20 cellular contexts compared by ENCODE assay signal in genomic region chr1:2512862-2513421, GRCh38. TPM values are rescaled to one million over a fixed set of nuclear protein-coding genes. Genes with fewer than 3 reads are reported as not detected.
DNase-seq lines count a peak whose midpoint lies in the region; ATAC-seq and TF ChIP-seq lines count a peak whose summit lies in the region.
"Had no signal": no experiment of that assay in that cellular context is flagged by ENCODE, and none has a peak within 500 bp of the region (broad histone marks: within the 10 kb centered on the region; RNA-seq: fewer than 3 reads in every experiment).

No MANE protein-coding gene starts in this region.

- POLR2A ChIA-PET in activated CD8-positive, alpha-beta T cell treated with anti-CD3 and anti-CD28 coated beads, Interleukin-2, amount 10 ng/mL, durations not matched to agents 7 days and 5 days (lab: Charles Lee) = no interaction called here
- POLR2A ChIA-PET in activated CD8-positive, alpha-beta T cell treated with anti-CD3 and anti-CD28 coated beads for 36 hours (lab: Charles Lee) = no interaction called here
- POLR2A ChIA-PET in RWPE1 (lab: Yijun Ruan, JAX; ENCODE audit: low non-redundant PET) = no interaction called here

- no peak overlapping the region for H3K4me2 ChIP-seq in neuronal stem cell (ENCODE audit: insufficient read depth, low read length, poor library complexity, severe bottlenecking)
- H3K4me2 ChIP-seq: A549, GM23338 had no signal

- no peak overlapping the region for H2BK15ac ChIP-seq in neuronal stem cell (ENCODE audit: low read length)

- H3K9ac ChIP-seq in neuronal stem cell (ENCODE audit: low read depth, low read length, poor library complexity) = no peak overlapping the region

- H2BK5ac ChIP-seq in neuronal stem cell (ENCODE audit: low read length) = no peak overlapping the region

- H3K27me3 Mint-ChIP-seq in activated CD8-positive, alpha-beta T cell treated with anti-CD3 and anti-CD28 coated beads, Interleukin-2, amount 10 ng/mL, durations not matched to agents 7 days and 5 days (ENCODE audit: low read depth) = no peaks in the 10 kb centered on the region
- no peaks in the 10 kb centered on the region for H3K27me3 Mint-ChIP-seq in activated CD8-positive, alpha-beta T cell treated with anti-CD3 and anti-CD28 coated beads for 36 hours
- no peaks in the 10 kb centered on the region for H3K27me3 Mint-ChIP-seq in nephron progenitor cell (ENCODE audit: low read depth, poor library complexity)
- H3K27me3 Mint-ChIP-seq: CD4-positive, CD25-positive, alpha-beta regulatory T cell had no signal

- no peak overlapping the region for H3K14ac ChIP-seq in neuronal stem cell (ENCODE audit: low read length)

- peak overlapping the region; percentile 31 for H2BK120ac ChIP-seq in neuronal stem cell (ENCODE audit: low read depth, low read length)

- H3K4ac ChIP-seq in neuronal stem cell (ENCODE audit: low read length) = no peak overlapping the region

- CTCF ChIA-PET in activated CD8-positive, alpha-beta T cell treated with anti-CD3 and anti-CD28 coated beads, Interleukin-2, amount 10 ng/mL, durations not matched to agents 7 days and 5 days (lab: Charles Lee) = no interaction called here
- CTCF ChIA-PET in activated CD8-positive, alpha-beta T cell treated with anti-CD3 and anti-CD28 coated beads for 36 hours (lab: Charles Lee) = no interaction called here
- CTCF ChIA-PET in RWPE1 (lab: Yijun Ruan, JAX) = no interaction called here

- no peak overlapping the region for H3K4me3 Mint-ChIP-seq in activated CD8-positive, alpha-beta T cell treated with anti-CD3 and anti-CD28 coated beads, Interleukin-2, amount 10 ng/mL, durations not matched to agents 7 days and 5 days
- H3K4me3 Mint-ChIP-seq in activated CD8-positive, alpha-beta T cell treated with anti-CD3 and anti-CD28 coated beads for 36 hours = no peak overlapping the region
- no peak overlapping the region for H3K4me3 Mint-ChIP-seq in nephron progenitor cell
- H3K4me3 Mint-ChIP-seq: CD4-positive, CD25-positive, alpha-beta regulatory T cell; CD8-positive, alpha-beta T cell; GM23338; HFFc6 had no signal

- no peak overlapping the region for H4K8ac ChIP-seq in neuronal stem cell (ENCODE audit: low read depth, low read length)

- no peak for DNase-seq in activated CD8-positive, alpha-beta T cell treated with anti-CD3 and anti-CD28 coated beads, Interleukin-2, amount 10 ng/mL, durations not matched to agents 7 days and 5 days
- no peak for DNase-seq in activated CD8-positive, alpha-beta T cell treated with anti-CD3 and anti-CD28 coated beads for 36 hours
- DNase-seq in RWPE1 (ENCODE audit: low spot score) (no peak), neuronal stem cell (ENCODE audit: low spot score) (no peak), nephron progenitor cell (no peak)
- DNase-seq: 8988T; ACHN; Caco-2; CD4-positive, CD25-positive, alpha-beta regulatory T cell; CD8-positive, alpha-beta T cell; DMS153; DND-41; HFFc6 had no signal

- H3K9me3 ChIP-seq in neuronal stem cell (replicated peaks in 1 of 2; ENCODE audit: control insufficient read depth in 2 of 2, insufficient read depth in 1 of 2, low read depth in 1 of 2, low read length in 2 of 2) = no peaks in the 10 kb centered on the region
- H3K9me3 ChIP-seq: A549, Caco-2, HAP-1 had no signal

- no peaks in the 10 kb centered on the region for H3K9me3 Mint-ChIP-seq in activated CD8-positive, alpha-beta T cell treated with anti-CD3 and anti-CD28 coated beads, Interleukin-2, amount 10 ng/mL, durations not matched to agents 7 days and 5 days (ENCODE audit: insufficient read depth)
- no peaks in the 10 kb centered on the region for H3K9me3 Mint-ChIP-seq in activated CD8-positive, alpha-beta T cell treated with anti-CD3 and anti-CD28 coated beads for 36 hours
- H3K9me3 Mint-ChIP-seq in nephron progenitor cell = no peaks in the 10 kb centered on the region
- H3K9me3 Mint-ChIP-seq: CD4-positive, CD25-positive, alpha-beta regulatory T cell; CD8-positive, alpha-beta T cell; GM23338; HFFc6 had no signal

- H3K4me3 ChIP-seq in neuronal stem cell (ENCODE audit: low read length in 2 of 2) = no peak overlapping the region
- H3K4me3 ChIP-seq: A549, GM23338, HAP-1 had no signal

- H3K23ac ChIP-seq in neuronal stem cell (ENCODE audit: low read depth, low read length, poor library complexity) = peak overlapping the region; percentile 34

- peak overlapping the region; percentile 15 for H3K27ac ChIP-seq in RWPE1
- H3K27ac ChIP-seq in neuronal stem cell (replicated peaks; ENCODE audit: low read length) = no peak overlapping the region
- H3K27ac ChIP-seq: A549, C4-2B had no signal

- H3K36me3 ChIP-seq in neuronal stem cell (replicated peaks in 1 of 2; ENCODE audit: control insufficient read depth in 2 of 2, insufficient read depth in 2 of 2, low read length in 2 of 2) = peaks cover 76 to 97% of the 10 kb centered on the region in 2 donors

- WGBS in neuronal stem cell (ENCODE audit: extremely low coverage in 2 of 2, insufficient read length in 2 of 2, insufficient replicate concordance in 1 of 2), 2 donors = no CpG with 5 or more reads among the region's 31 CpGs

- peak overlapping the region; percentile 55 for H3K27ac Mint-ChIP-seq in activated CD8-positive, alpha-beta T cell treated with anti-CD3 and anti-CD28 coated beads, Interleukin-2, amount 10 ng/mL, durations not matched to agents 7 days and 5 days
- H3K27ac Mint-ChIP-seq in activated CD8-positive, alpha-beta T cell treated with anti-CD3 and anti-CD28 coated beads for 36 hours = no peak overlapping the region
- no peak overlapping the region for H3K27ac Mint-ChIP-seq in nephron progenitor cell
- H3K27ac Mint-ChIP-seq: CD8-positive, alpha-beta T cell; GM23338; HFFc6 had no signal

- no peak overlapping the region for H4K91ac ChIP-seq in neuronal stem cell (ENCODE audit: low read depth, low read length, poor library complexity)

- H2BK12ac ChIP-seq in neuronal stem cell (ENCODE audit: low read length) = no peak overlapping the region

- peak overlapping the region; percentile 41 for H3K18ac ChIP-seq in neuronal stem cell (ENCODE audit: low read length)

- no peaks in the 10 kb centered on the region for H3K4me1 Mint-ChIP-seq in activated CD8-positive, alpha-beta T cell treated with anti-CD3 and anti-CD28 coated beads, Interleukin-2, amount 10 ng/mL, durations not matched to agents 7 days and 5 days (ENCODE audit: low read depth)
- no peaks in the 10 kb centered on the region for H3K4me1 Mint-ChIP-seq in activated CD8-positive, alpha-beta T cell treated with anti-CD3 and anti-CD28 coated beads for 36 hours (ENCODE audit: low read depth)
- peaks cover 5% of the 10 kb centered on the region for H3K4me1 Mint-ChIP-seq in nephron progenitor cell
- H3K4me1 Mint-ChIP-seq: CD4-positive, CD25-positive, alpha-beta regulatory T cell; GM23338 had no signal

- H3K36me3 Mint-ChIP-seq in activated CD8-positive, alpha-beta T cell treated with anti-CD3 and anti-CD28 coated beads, Interleukin-2, amount 10 ng/mL, durations not matched to agents 7 days and 5 days (ENCODE audit: low read depth) = peaks cover 30% of the 10 kb centered on the region
- H3K36me3 Mint-ChIP-seq in activated CD8-positive, alpha-beta T cell treated with anti-CD3 and anti-CD28 coated beads for 36 hours (ENCODE audit: low read depth) = peaks cover 8% of the 10 kb centered on the region
- H3K36me3 Mint-ChIP-seq in nephron progenitor cell (ENCODE audit: low read depth) = peaks cover 9% of the 10 kb centered on the region

- H3K27me3 ChIP-seq in neuronal stem cell (ENCODE audit: control insufficient read depth in 3 of 3, insufficient read depth in 3 of 3, low read depth in 1 of 3, low read length in 3 of 3) = no peaks in the 10 kb centered on the region

- H2AFZ ChIP-seq in neuronal stem cell (ENCODE audit: low read length) = no peak overlapping the region
- H2AFZ ChIP-seq: GM23338 had no signal

- no peak overlapping the region for H2AK5ac ChIP-seq in neuronal stem cell (ENCODE audit: low read depth, low read length)

- intact Hi-C loops in activated CD8-positive, alpha-beta T cell treated with anti-CD3 and anti-CD28 coated beads for 36 hours (cut with micrococcal nuclease) = no loop called here

- TF ChIP-seq CTCF in activated CD8-positive, alpha-beta T cell treated with anti-CD3 and anti-CD28 coated beads for 36 hours (IDR thresholded peaks at IDR 0.05) = no peak
- TF ChIP-seq CTCF in RWPE1 (conservative IDR thresholded peaks at IDR 0.05; ENCODE audit: low read depth) (no peak), nephron progenitor cell (IDR thresholded peaks at IDR 0.05) (no peak)

- H3K79me1 ChIP-seq in neuronal stem cell (ENCODE audit: low read depth, low read length) = peaks cover 13% of the 10 kb centered on the region

- no peak for ATAC-seq in activated CD8-positive, alpha-beta T cell treated with anti-CD3 and anti-CD28 coated beads, Interleukin-2, amount 10 ng/mL, durations not matched to agents 7 days and 5 days
- ATAC-seq in activated CD8-positive, alpha-beta T cell treated with anti-CD3 and anti-CD28 coated beads for 36 hours = no peak
- ATAC-seq in HG03571 (IDR thresholded peaks at IDR 0.05; ENCODE audit: unreplicated experiment) = no peak
- ATAC-seq: A549; CD8-positive, alpha-beta T cell; GM23338 had no signal

- H3K4me1 ChIP-seq in neuronal stem cell (ENCODE audit: control insufficient read depth in 2 of 2, insufficient read depth in 1 of 2, low read depth in 1 of 2, low read length in 2 of 2) = no peaks in the 10 kb centered on the region
- H3K4me1 ChIP-seq: A549, Caco-2, HAP-1 had no signal

RNA-seq across cellular contexts. Expression of gene PANK4, which starts 13.5 kb away (rescaled TPM):
- 10 to 100 TPM; 55.9 to 66.8 TPM for total RNA-seq in activated CD8-positive, alpha-beta T cell treated with anti-CD3 and anti-CD28 coated beads, Interleukin-2, amount 10 ng/mL, durations not matched to agents 7 days and 5 days
- 10 to 100 TPM; 39.0 to 40.6 TPM for total RNA-seq in activated CD8-positive, alpha-beta T cell treated with anti-CD3 and anti-CD28 coated beads for 36 hours
- polyA plus RNA-seq in neuronal stem cell (2013, experiment 1 of 2) = 23.5 TPM
- polyA plus RNA-seq in neuronal stem cell (2013, experiment 2 of 2) = 22.7 TPM

RNA-seq across cellular contexts. Expression of gene HES5, which starts 17.1 kb away (rescaled TPM):
- total RNA-seq in activated CD8-positive, alpha-beta T cell treated with anti-CD3 and anti-CD28 coated beads, Interleukin-2, amount 10 ng/mL, durations not matched to agents 7 days and 5 days = not detected
- total RNA-seq in activated CD8-positive, alpha-beta T cell treated with anti-CD3 and anti-CD28 coated beads for 36 hours = not detected
- 208 TPM for polyA plus RNA-seq in neuronal stem cell (2013, experiment 1 of 2)
- polyA plus RNA-seq in neuronal stem cell (2013, experiment 2 of 2) = 209 TPM
- total RNA-seq: Caco-2; CD4-positive, CD25-positive, alpha-beta regulatory T cell; CD8-positive, alpha-beta T cell; H4 had no signal
- polyA plus RNA-seq: A549; BJ; CD4-positive, CD25-positive, alpha-beta regulatory T cell had no signal

RNA-seq across cellular contexts. Expression of gene PLCH2, which starts 36.9 kb away (rescaled TPM):
- total RNA-seq in activated CD8-positive, alpha-beta T cell treated with anti-CD3 and anti-CD28 coated beads, Interleukin-2, amount 10 ng/mL, durations not matched to agents 7 days and 5 days = 10 to 100 TPM in 1 of 2 experiments, 1 to 10 TPM in 1; 9.8 to 11.8 TPM
- total RNA-seq in activated CD8-positive, alpha-beta T cell treated with anti-CD3 and anti-CD28 coated beads for 36 hours = 1 to 10 TPM; 2.9 to 6.0 TPM
- polyA plus RNA-seq in neuronal stem cell (2013, experiment 1 of 2) = 4.2 TPM
- 4.0 TPM for polyA plus RNA-seq in neuronal stem cell (2013, experiment 2 of 2)
- polyA plus RNA-seq: GM23338 had no signal

RNA-seq across cellular contexts. Expression of gene TNFRSF14, which starts 43.2 kb away (rescaled TPM):
- 10 to 100 TPM; 85.8 to 86.5 TPM for total RNA-seq in activated CD8-positive, alpha-beta T cell treated with anti-CD3 and anti-CD28 coated beads, Interleukin-2, amount 10 ng/mL, durations not matched to agents 7 days and 5 days
- total RNA-seq in activated CD8-positive, alpha-beta T cell treated with anti-CD3 and anti-CD28 coated beads for 36 hours = 100 to 1,000 TPM; 134 to 140 TPM
- 1.1 TPM for polyA plus RNA-seq in neuronal stem cell (2013, experiment 1 of 2)
- polyA plus RNA-seq in neuronal stem cell (2013, experiment 2 of 2) = 1.3 TPM
- total RNA-seq: GM23338 had no signal
- polyA plus RNA-seq: GM23338 had no signal
